In the genomic region with DNA sequence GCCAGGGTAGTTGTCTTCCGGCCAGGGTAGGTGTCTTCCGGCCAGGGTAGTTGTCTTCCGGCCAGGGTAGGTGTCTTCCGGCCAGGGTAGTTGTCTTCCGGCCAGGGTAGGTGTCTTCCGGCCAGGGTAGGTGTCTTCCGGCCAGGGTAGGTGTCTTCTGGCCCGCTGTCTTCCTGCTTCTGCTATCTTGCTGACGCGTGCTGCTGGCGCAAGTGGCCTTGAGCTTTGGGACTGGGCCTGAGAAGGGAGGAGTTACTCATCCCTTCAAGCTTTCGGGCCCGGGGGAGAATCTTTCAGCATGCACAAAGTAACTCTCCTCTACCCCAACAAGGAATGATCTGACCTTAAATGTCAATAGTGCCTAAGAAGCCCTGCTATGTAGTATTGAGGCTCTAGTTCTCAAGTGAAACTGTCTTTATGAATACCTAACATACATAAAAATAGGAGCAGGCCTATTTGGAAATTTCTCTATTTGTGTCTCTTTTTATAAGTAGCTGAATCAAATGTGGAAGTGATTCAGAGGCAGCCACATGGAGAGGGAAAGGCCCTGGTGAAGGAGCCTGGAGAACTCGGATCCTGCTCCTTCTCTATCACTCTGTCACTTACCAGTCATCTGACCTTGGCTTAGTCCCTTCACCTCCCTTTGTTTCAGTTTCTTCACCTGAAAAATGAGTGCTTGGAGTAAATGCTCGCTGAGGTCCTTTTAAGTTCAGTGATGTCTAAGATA, we compare ENCODE assay signal across 11 cellular contexts.
A peak's percentile ranks its signal among the peaks of the same experiment; 100 is the strongest.
DNase-seq lines count a peak whose midpoint lies in the region; ATAC-seq and TF ChIP-seq lines count a peak whose summit lies in the region.
"Had no signal": no experiment of that assay in that cellular context is flagged by ENCODE, and none has a peak within 500 bp of the region (broad histone marks: within the 10 kb centered on the region; RNA-seq: fewer than 3 reads in every experiment).

No MANE protein-coding gene starts in this region.

- no peak for TF ChIP-seq POLR2A in ovary (IDR thresholded peaks at IDR 0.05)

- peak; percentile 24 for ATAC-seq in WTC11

- intact Hi-C loops in ovary (cut with DNase I): loop anchor here in 2 of 4 donors (10.0 kb wide), 2 partner anchors 56 to 66 kb away; partner anchors contain the start of gene RGL1 (in 1 of the 2)

- H3K27ac Mint-ChIP-seq in WTC11: peak overlapping the region; percentile 47; the same call in 1 of the 2 replicates
- no peak overlapping the region for H3K27ac Mint-ChIP-seq in activated CD4-positive, alpha-beta memory T cell treated with anti-CD3 and anti-CD28 coated beads, Interleukin-2, amount 10 ng/mL, durations not matched to agents 7 days and 5 days

- POLR2A ChIA-PET in WTC11 (lab: Charles Lee): no interaction called here
- POLR2A ChIA-PET in activated CD4-positive, alpha-beta memory T cell treated with anti-CD3 and anti-CD28 coated beads, Interleukin-2, amount 10 ng/mL, durations not matched to agents 7 days and 5 days (lab: Charles Lee): no interaction called here

- CTCF ChIA-PET in WTC11 (lab: Charles Lee): no interaction called here
- CTCF ChIA-PET in activated CD4-positive, alpha-beta memory T cell treated with anti-CD3 and anti-CD28 coated beads, Interleukin-2, amount 10 ng/mL, durations not matched to agents 7 days and 5 days (lab: Charles Lee): interaction anchor here (0.6 to 0.8 kb wide), 2 partner anchors 115 to 186 kb away, joined by 3 to 4 read pairs; no protein-coding TSS in a partner anchor

- no peaks in the 10 kb centered on the region for H3K27me3 Mint-ChIP-seq in WTC11 (ENCODE audit: low read depth)
- no peaks in the 10 kb centered on the region for H3K27me3 Mint-ChIP-seq in activated CD4-positive, alpha-beta memory T cell treated with anti-CD3 and anti-CD28 coated beads, Interleukin-2, amount 10 ng/mL, durations not matched to agents 7 days and 5 days

- DNase-seq in WTC11 (ENCODE audit: low spot score): no peak
- peak; percentile 47 to 75 for DNase-seq in foreskin fibroblast
- DNase-seq in ovary: peak; percentile 79 to 90 (median 87)
- DNase-seq in activated CD4-positive, alpha-beta memory T cell treated with anti-CD3 and anti-CD28 coated beads, Interleukin-2, amount 10 ng/mL, durations not matched to agents 7 days and 5 days: no peak
- DNase-seq in stimulated activated CD4-positive, alpha-beta T cell treated with anti-CD3 and anti-CD28 coated beads, Interleukin-1b, Interleukin-23, amount 100 ng/mL, for 48 hours: no peak
- DNase-seq in effector CD8-positive, alpha-beta T cell (lab: John Stamatoyannopoulos, UW): no peak
- DNase-seq in GOT3 (lab: John Stamatoyannopoulos, UW): no peak
- DNase-seq: activated CD4-positive, alpha-beta T cell treated with anti-CD3 and anti-CD28 coated beads, Interleukin-2, amount 50 U/mL, for 1 hour; NCI-H82; small intestine had no signal

- no peaks in the 10 kb centered on the region; the same call in 1 of the 2 replicates for H3K36me3 Mint-ChIP-seq in WTC11
- H3K36me3 Mint-ChIP-seq in activated CD4-positive, alpha-beta memory T cell treated with anti-CD3 and anti-CD28 coated beads, Interleukin-2, amount 10 ng/mL, durations not matched to agents 7 days and 5 days (ENCODE audit: low read depth): no peaks in the 10 kb centered on the region

- TF ChIP-seq EP300 in ovary (IDR thresholded peaks at IDR 0.05): no peak

- TF ChIP-seq CTCF in WTC11 (IDR thresholded peaks at IDR 0.05) (no peak), foreskin fibroblast (IDR thresholded peaks at IDR 0.05; ENCODE audit: low read depth, low read length) (no peak), ovary (IDR thresholded peaks at IDR 0.05) (no peak)

- H3K9me3 Mint-ChIP-seq in WTC11: 0 out of 2 replicates have a peak, but pooled peaks cover 4% of the 10 kb centered on the region
- H3K9me3 Mint-ChIP-seq in activated CD4-positive, alpha-beta memory T cell treated with anti-CD3 and anti-CD28 coated beads, Interleukin-2, amount 10 ng/mL, durations not matched to agents 7 days and 5 days: no peaks in the 10 kb centered on the region

- H3K36me3 ChIP-seq in BLaER1: peaks cover 46% of the 10 kb centered on the region
- H3K36me3 ChIP-seq in ovary: no peaks in the 10 kb centered on the region

- H4K20me1 ChIP-seq in BLaER1: no peaks in the 10 kb centered on the region

- 19 to 38% (median 27%) methylated on average over 11 to 15 of the region's 15 CpGs for WGBS in ovary, 3 donors

- H3K27me3 ChIP-seq in BLaER1 (no peaks in the 10 kb centered on the region), ovary (no peaks in the 10 kb centered on the region)

- H3K4me1 ChIP-seq in BLaER1 (peaks cover 89% of the 10 kb centered on the region), ovary (ENCODE audit: insufficient read depth) (peaks cover 20% of the 10 kb centered on the region)

- 0 out of 2 replicates have a peak, but pooled peaks cover 4% of the 10 kb centered on the region for H3K9me3 ChIP-seq in BLaER1
- no peaks in the 10 kb centered on the region for H3K9me3 ChIP-seq in ovary

- H3K27ac ChIP-seq in BLaER1: peak overlapping the region; percentile 96
- H3K27ac ChIP-seq in ovary: peak overlapping the region; percentile 82 to 88

- H3K4me3 Mint-ChIP-seq in WTC11: no peak overlapping the region
- H3K4me3 Mint-ChIP-seq in activated CD4-positive, alpha-beta memory T cell treated with anti-CD3 and anti-CD28 coated beads, Interleukin-2, amount 10 ng/mL, durations not matched to agents 7 days and 5 days: no peak overlapping the region

- 0 out of 2 replicates have a peak overlapping the region, but pooled peaks have one; percentile 15 for H3K4me3 ChIP-seq in BLaER1
- no peak overlapping the region for H3K4me3 ChIP-seq in foreskin fibroblast (ENCODE audit: low read depth in 1 of 2, low read length in 2 of 2)
- H3K4me3 ChIP-seq in ovary: no peak overlapping the region

- H3K4me1 Mint-ChIP-seq in WTC11: peaks cover 53% of the 10 kb centered on the region
- peaks cover 6% of the 10 kb centered on the region for H3K4me1 Mint-ChIP-seq in activated CD4-positive, alpha-beta memory T cell treated with anti-CD3 and anti-CD28 coated beads, Interleukin-2, amount 10 ng/mL, durations not matched to agents 7 days and 5 days

- peak overlapping the region; percentile 76 for H3K4me2 ChIP-seq in BLaER1

- H3K9ac ChIP-seq in BLaER1: peak overlapping the region; percentile 71

TF ChIP-seq in WTC11, 78 proteins besides CTCF, POLR2A, EP300 and RAD21 (continues in another document):
- TF ChIP-seq ZNF317 (CRISPR knock-in tag; IDR thresholded peaks at IDR 0.05; ENCODE audit: borderline replicate concordance, low read depth): no peak
- TF ChIP-seq FOXP4 (CRISPR knock-in tag; IDR thresholded peaks at IDR 0.05): no peak
- TF ChIP-seq ZNF416 (CRISPR knock-in tag; IDR thresholded peaks at IDR 0.05): no peak
- no peak for TF ChIP-seq ZNF532 (CRISPR knock-in tag; IDR thresholded peaks at IDR 0.05; ENCODE audit: borderline replicate concordance)

Comparison
In these comparisons a context has a peak if more than half of its experiments do, and no peak if none do; other contexts are left out.
1. DNase-seq: peak in foreskin fibroblast (2 of 2) and ovary (5 of 5); none in WTC11 (single experiment), activated CD4-positive, alpha-beta memory T cell treated with anti-CD3 and anti-CD28 coated beads, Interleukin-2, amount 10 ng/mL, durations not matched to agents 7 days and 5 days (single experiment), stimulated activated CD4-positive, alpha-beta T cell treated with anti-CD3 and anti-CD28 coated beads, Interleukin-1b, Interleukin-23, amount 100 ng/mL, for 48 hours (single experiment), effector CD8-positive, alpha-beta T cell (single experiment) and GOT3 (single experiment).